13 cellular contexts compared by ENCODE assay signal in the genomic region with DNA sequence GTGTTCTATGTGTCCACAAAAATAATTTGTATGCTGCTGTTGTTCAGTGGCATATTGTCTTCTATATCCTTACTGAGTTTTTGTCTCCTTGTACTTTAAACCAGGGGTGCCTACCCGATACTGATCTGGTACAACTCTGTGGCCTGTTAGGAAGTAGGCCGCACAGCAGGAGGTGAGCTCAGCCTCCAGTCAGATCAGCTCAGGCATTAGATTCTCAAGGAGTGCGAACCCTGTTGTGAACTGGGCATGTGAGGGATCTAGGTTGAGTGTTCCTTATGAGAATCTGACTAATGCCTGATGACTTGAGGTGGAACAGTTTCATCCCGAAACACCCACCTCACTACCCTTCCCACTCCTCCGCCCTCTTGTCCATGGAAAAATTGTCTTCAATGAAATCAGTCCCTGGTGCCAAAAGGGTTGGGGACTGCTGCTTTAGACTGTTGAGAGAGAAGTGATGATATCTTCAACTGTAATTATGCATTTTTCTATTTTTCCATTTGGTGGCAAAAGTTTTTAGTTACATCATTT.
DNase-seq lines count a peak whose midpoint lies in the region; ATAC-seq and TF ChIP-seq lines count a peak whose summit lies in the region.
"Had no signal": no experiment of that assay in that cellular context is flagged by ENCODE, and none has a peak within 500 bp of the region (broad histone marks: within the 10 kb centered on the region; RNA-seq: fewer than 3 reads in every experiment).

No MANE protein-coding gene starts in this region.

- H3K27me3 Mint-ChIP-seq in endodermal cell (ENCODE audit: insufficient read depth): no peaks in the 10 kb centered on the region

- H3K4me2 ChIP-seq in SU-DHL-6 (ENCODE audit: low read depth, low read length, poor library complexity, severe bottlenecking): peak overlapping the region; percentile 3

- H3K4me1 ChIP-seq in endodermal cell (ENCODE audit: control insufficient read depth, insufficient read depth, low read length) (peaks cover 7% of the 10 kb centered on the region), skeletal muscle tissue (ENCODE audit: control insufficient read depth in 3 of 3, insufficient read depth in 3 of 3, low read length in 3 of 3) (peaks cover 31 to 48% (median 39%) of the 10 kb centered on the region in 3 donors)

- no peaks in the 10 kb centered on the region for H3K9me3 ChIP-seq in SU-DHL-6 (ENCODE audit: insufficient read depth, low read length)
- no peaks in the 10 kb centered on the region for H3K9me3 ChIP-seq in endodermal cell (ENCODE audit: control insufficient read depth, low read length)
- no peaks in the 10 kb centered on the region for H3K9me3 ChIP-seq in skeletal muscle tissue (ENCODE audit: control insufficient read depth in 3 of 3, low read length in 3 of 3)
- H3K9me3 ChIP-seq: HAP-1, SJSA1 had no signal

- H3K27ac Mint-ChIP-seq in activated naive CD4-positive, alpha-beta T cell treated with anti-CD3 and anti-CD28 coated beads, Interleukin-2, amount 50 U/mL, for 72 hours: peak overlapping the region; percentile 78 to 93
- peak overlapping the region; percentile 53 for H3K27ac Mint-ChIP-seq in endodermal cell

- DNase-seq in activated naive CD4-positive, alpha-beta T cell treated with anti-CD3 and anti-CD28 coated beads, Interleukin-2, amount 50 U/mL, for 72 hours (ENCODE audit: low spot score in 2 of 2): no peak
- DNase-seq in activated naive CD4-positive, alpha-beta T cell treated with Interleukin-2 at 50 U/mL for 16 hours: no peak
- peak; percentile 73 for DNase-seq in endodermal cell
- no peak for DNase-seq in MV-4-11 (lab: John Stamatoyannopoulos, UW)
- DNase-seq in Kasumi-1 (lab: John Stamatoyannopoulos, UW): no peak
- DNase-seq: activated CD8-positive, alpha-beta memory T cell treated with anti-CD3 and anti-CD28 coated beads, Interleukin-2, amount 50 U/mL, for 4 hours; NCI-H1417; NCI-H446 treated with DMSO at 0.1 percent for 48 hours had no signal

- peaks cover 0 to 8% of the 10 kb centered on the region in 2 donors for H3K36me3 Mint-ChIP-seq in activated naive CD4-positive, alpha-beta T cell treated with anti-CD3 and anti-CD28 coated beads, Interleukin-2, amount 50 U/mL, for 72 hours
- H3K36me3 Mint-ChIP-seq in endodermal cell (ENCODE audit: low read depth): peaks cover 3% of the 10 kb centered on the region

- H3K4me3 ChIP-seq in SU-DHL-6 (ENCODE audit: insufficient read depth, low read length, poor library complexity, severe bottlenecking): no peak overlapping the region
- no peak overlapping the region for H3K4me3 ChIP-seq in endodermal cell (ENCODE audit: low read length)
- no peak overlapping the region for H3K4me3 ChIP-seq in skeletal muscle tissue (ENCODE audit: low read length in 3 of 3)
- H3K4me3 ChIP-seq: HAP-1, SJSA1 had no signal

- 80 to 90% methylated on average over 3 to 5 of the region's 5 CpGs for WGBS in endodermal cell (ENCODE audit: insufficient coverage in 1 of 2, insufficient read length in 1 of 2), 2 experiments

- H3K27me3 ChIP-seq in SU-DHL-6 (ENCODE audit: low read length) (no peaks in the 10 kb centered on the region), endodermal cell (ENCODE audit: control insufficient read depth, insufficient read depth, low read length, poor library complexity, severe bottlenecking) (no peaks in the 10 kb centered on the region), skeletal muscle tissue (ENCODE audit: control insufficient read depth in 3 of 3, insufficient read depth in 3 of 3, low read length in 3 of 3) (no peaks in the 10 kb centered on the region)
- H3K27me3 ChIP-seq: SJSA1 had no signal

- H4K20me1 ChIP-seq in SU-DHL-6 (ENCODE audit: low read depth, low read length): no peaks in the 10 kb centered on the region

- H3K9ac ChIP-seq in SU-DHL-6 (ENCODE audit: low read length) (no peak overlapping the region), endodermal cell (ENCODE audit: extremely low read depth, low read length, poor library complexity, severe bottlenecking) (no peak overlapping the region), skeletal muscle tissue (ENCODE audit: low read depth in 1 of 3, low read length in 3 of 3) (no peak overlapping the region)

- H2AFZ ChIP-seq in SU-DHL-6 (ENCODE audit: low read depth, low read length, severe bottlenecking): no peak overlapping the region

- H3K4me3 Mint-ChIP-seq in endodermal cell: no peak overlapping the region

- H3K27ac ChIP-seq in SU-DHL-6 (ENCODE audit: low read depth, low read length) (peak overlapping the region; percentile 98), endodermal cell (ENCODE audit: low read depth, low read length) (no peak overlapping the region), skeletal muscle tissue (ENCODE audit: low read depth, low read length) (peak overlapping the region; percentile 74)
- H3K27ac ChIP-seq: SJSA1 had no signal

- no peaks in the 10 kb centered on the region for H3K9me2 ChIP-seq in SU-DHL-6 (replicated peaks; ENCODE audit: insufficient read depth, low read length)

- H3K4me1 Mint-ChIP-seq in endodermal cell: peaks cover 31% of the 10 kb centered on the region

- H3K36me3 ChIP-seq in SU-DHL-6 (ENCODE audit: low read length) (0 out of 2 replicates have a peak, but pooled peaks cover 2% of the 10 kb centered on the region), endodermal cell (ENCODE audit: control insufficient read depth, insufficient read depth, low read length) (no peaks in the 10 kb centered on the region), skeletal muscle tissue (ENCODE audit: control insufficient read depth in 3 of 3, insufficient read depth in 3 of 3, low read length in 3 of 3) (no peaks in the 10 kb centered on the region)
- H3K36me3 ChIP-seq: HAP-1, SJSA1 had no signal

- peaks cover 73% of the 10 kb centered on the region for H3F3A ChIP-seq in SU-DHL-6 (ENCODE audit: insufficient read depth)

- TF ChIP-seq CTCF in SU-DHL-6 (IDR thresholded peaks at IDR 0.05; ENCODE audit: insufficient read depth, low read length, poor library complexity, severe bottlenecking) (no peak), endodermal cell (conservative IDR thresholded peaks at IDR 0.05) (no peak)

- ATAC-seq in activated naive CD4-positive, alpha-beta T cell treated with anti-CD3 and anti-CD28 coated beads, Interleukin-2, amount 50 U/mL, for 72 hours: peak in 1 of 2 donors; percentile 52
- ATAC-seq in HG02973 (IDR thresholded peaks at IDR 0.05; ENCODE audit: unreplicated experiment): no peak

- H3K79me2 ChIP-seq in SU-DHL-6 (ENCODE audit: insufficient read depth, low read length): peaks cover 100% of the 10 kb centered on the region

- H3K9me3 Mint-ChIP-seq in activated naive CD4-positive, alpha-beta T cell treated with anti-CD3 and anti-CD28 coated beads, Interleukin-2, amount 50 U/mL, for 72 hours: no peaks in the 10 kb centered on the region
- no peaks in the 10 kb centered on the region for H3K9me3 Mint-ChIP-seq in endodermal cell
